In genomic region chr2:236136483-236136882, GRCh38 we compare ENCODE assay signal across 28 cellular contexts. TPM values are rescaled to one million over a fixed set of nuclear protein-coding genes. Genes with fewer than 3 reads are reported as not detected.
"Had no signal": no experiment of that assay in that cellular context is flagged by ENCODE, and none has a peak within 500 bp of the region (broad histone marks: within the 10 kb centered on the region; RNA-seq: fewer than 3 reads in every experiment).

No MANE protein-coding gene starts in this region.

- H3K4me2 ChIP-seq: neural progenitor cell had no signal

- H3K9ac ChIP-seq: neural progenitor cell had no signal

- H3K27me3 ChIP-seq: neural progenitor cell, upper lobe of left lung had no signal

- H3K4me1 ChIP-seq: esophagus muscularis mucosa, neural progenitor cell, sigmoid colon, upper lobe of left lung had no signal

- FAIRE-seq: kidney, small intestine had no signal

- H2AFZ ChIP-seq: neural progenitor cell had no signal

- H3K4me3 ChIP-seq: esophagus muscularis mucosa, neural progenitor cell, sigmoid colon, thoracic aorta, upper lobe of left lung had no signal

- DNase-seq: activated B cell treated with CpG ODN at 0.5 μM for 24 hours; activated CD4-positive, alpha-beta T cell treated with anti-CD3 and anti-CD28 coated beads, Interleukin-2, amount 50 U/mL, for 1 hour; activated CD8-positive, alpha-beta T cell treated with anti-CD3 and anti-CD28 coated beads for 36 hours; activated gamma-delta T cell treated with Interleukin-2 at 50 U/mL for 16 hours; activated naive CD8-positive, alpha-beta T cell treated with anti-CD3 and anti-CD28 coated beads, Interleukin-2, amount 50 U/mL, for 24 hours; activated T-cell treated with anti-CD3 and anti-CD28 coated beads, Interleukin-2, amount 50 U/mL, for 4 hours; cortex of kidney; endodermal cell; foreskin melanocyte; kidney; left colon; mesenchymal stem cell; natural killer cell; retina; small intestine; stimulated activated CD4-positive, alpha-beta T cell treated with anti-CD3 and anti-CD28 coated beads, Interleukin-4, amount 100 ng/mL, for 24 hours; stimulated activated CD8-positive, alpha-beta memory T cell treated with anti-CD3 and anti-CD28 coated beads, Interleukin-4, amount 100 ng/mL, for 48 hours; stimulated activated naive CD4-positive, alpha-beta T cell treated with Interleukin-2 at 50 U/mL for 16 hours; T-helper 1 cell; upper lobe of left lung had no signal

- H3K27ac ChIP-seq: esophagus muscularis mucosa, neural progenitor cell, sigmoid colon, thoracic aorta, upper lobe of left lung had no signal

- H3K9me3 ChIP-seq: esophagus muscularis mucosa, sigmoid colon, thoracic aorta, upper lobe of left lung had no signal

- H3K36me3 ChIP-seq: neural progenitor cell, thoracic aorta, upper lobe of left lung had no signal

RNA-seq across cellular contexts. Expression of gene GBX2, which starts 31.7 kb away (rescaled TPM):
- total RNA-seq: activated B cell treated with CpG ODN at 0.5 μM for 24 hours; activated CD8-positive, alpha-beta T cell treated with anti-CD3 and anti-CD28 coated beads for 36 hours; activated T-cell treated with anti-CD3 and anti-CD28 coated beads, Interleukin-2, amount 50 U/mL, for 4 hours; activated T-helper 17 cell treated with anti-CD3 and anti-CD28 coated beads, Interleukin-2, amount 50 U/mL, for 72 hours; esophagus muscularis mucosa; kidney; left colon; mononuclear cell; natural killer cell; omental fat pad; progenitor cell of endocrine pancreas; sigmoid colon; thoracic aorta; upper lobe of left lung had no signal
- polyA plus RNA-seq: sigmoid colon, small intestine had no signal
